ENCODE assay signal across 27 cellular contexts in genomic region chr3:8563146-8563545, GRCh38.
DNase-seq lines count a peak whose midpoint lies in the region; ATAC-seq, FAIRE-seq and TF ChIP-seq lines count a peak whose summit lies in the region.
"Had no signal": no experiment of that assay in that cellular context is flagged by ENCODE, and none has a peak within 500 bp of the region (broad histone marks: within the 10 kb centered on the region; RNA-seq: fewer than 3 reads in every experiment).

No MANE protein-coding gene starts in this region.

- H3K4me2 ChIP-seq in astrocyte (ENCODE audit: low read length), result no peak overlapping the region
- H3K4me2 ChIP-seq in hepatocyte, result no peak overlapping the region
- H3K4me2 ChIP-seq: A549; BLaER1 treated with 17β-estradiol and CSF1 and Interleukin-3, amounts not matched to agents 10 nM and 100 nM; GM23338; PC-9 had no signal

- H3K36me3 Mint-ChIP-seq in astrocyte (ENCODE audit: low read depth, unreplicated experiment), result peaks cover 7% of the 10 kb centered on the region
- no peaks in the 10 kb centered on the region for H3K36me3 Mint-ChIP-seq in activated CD8-positive, alpha-beta memory T cell treated with anti-CD3 and anti-CD28 coated beads, Interleukin-2, amount 10 ng/mL, durations not matched to agents 7 days and 5 days

- no peaks in the 10 kb centered on the region for H3K9me2 ChIP-seq in hepatocyte (replicated peaks; ENCODE audit: insufficient read depth)

- H3K36me3 ChIP-seq in astrocyte (ENCODE audit: insufficient read depth, low read length) (peaks cover 15% of the 10 kb centered on the region), hepatocyte (replicated peaks; ENCODE audit: insufficient read depth, low read depth) (no peaks in the 10 kb centered on the region), gastrocnemius medialis (peaks cover 0 to 63% of the 10 kb centered on the region in 2 donors), upper lobe of left lung (peaks cover 3 to 45% (median 15%) of the 10 kb centered on the region in 4 donors)
- H3K36me3 ChIP-seq: BLaER1 treated with 17β-estradiol and CSF1 and Interleukin-3, amounts not matched to agents 10 nM and 100 nM had no signal

- H3K27me3 Mint-ChIP-seq in astrocyte (ENCODE audit: low read depth, unreplicated experiment), result no peaks in the 10 kb centered on the region
- H3K27me3 Mint-ChIP-seq in activated CD8-positive, alpha-beta memory T cell treated with anti-CD3 and anti-CD28 coated beads, Interleukin-2, amount 10 ng/mL, durations not matched to agents 7 days and 5 days, result no peaks in the 10 kb centered on the region

- WGBS in hepatocyte (ENCODE audit: low lambda C conversion rate, missing lambda C conversion rate), result 82% methylated on average over 4 of the region's 4 CpGs
- WGBS in upper lobe of left lung, 2 donors, result 56 to 62% methylated on average over 4 of the region's 4 CpGs

- H3K79me2 ChIP-seq in astrocyte (ENCODE audit: insufficient read depth, low read length), result no peaks in the 10 kb centered on the region
- no peaks in the 10 kb centered on the region for H3K79me2 ChIP-seq in hepatocyte

- H3K9ac ChIP-seq in astrocyte (ENCODE audit: low read length), result no peak overlapping the region
- H3K9ac ChIP-seq: BLaER1 treated with 17β-estradiol and CSF1 and Interleukin-3, amounts not matched to agents 10 nM and 100 nM had no signal

- H3K4me3 ChIP-seq in astrocyte (ENCODE audit: insufficient read depth, low read depth, low read length), result no peak overlapping the region
- H3K4me3 ChIP-seq in hepatocyte, result no peak overlapping the region
- H3K4me3 ChIP-seq in gastrocnemius medialis, result no peak overlapping the region
- no peak overlapping the region for H3K4me3 ChIP-seq in upper lobe of left lung
- H3K4me3 ChIP-seq: A549; BLaER1 treated with 17β-estradiol and CSF1 and Interleukin-3, amounts not matched to agents 10 nM and 100 nM; GM23338; K562; PC-9; SJCRH30 had no signal

- peaks cover 40% of the 10 kb centered on the region for H3K4me1 Mint-ChIP-seq in astrocyte (ENCODE audit: low read depth, unreplicated experiment)
- no peaks in the 10 kb centered on the region for H3K4me1 Mint-ChIP-seq in activated CD8-positive, alpha-beta memory T cell treated with anti-CD3 and anti-CD28 coated beads, Interleukin-2, amount 10 ng/mL, durations not matched to agents 7 days and 5 days
- H3K4me1 Mint-ChIP-seq: GM23338, H9 had no signal

- no peak overlapping the region for H3K4me3 Mint-ChIP-seq in astrocyte (ENCODE audit: unreplicated experiment)
- H3K4me3 Mint-ChIP-seq in activated CD8-positive, alpha-beta memory T cell treated with anti-CD3 and anti-CD28 coated beads, Interleukin-2, amount 10 ng/mL, durations not matched to agents 7 days and 5 days, result no peak overlapping the region
- H3K4me3 Mint-ChIP-seq: CD4-positive, alpha-beta T cell; GM23338; H9 had no signal

- H3K9me3 Mint-ChIP-seq in astrocyte (ENCODE audit: unreplicated experiment), result no peaks in the 10 kb centered on the region
- H3K9me3 Mint-ChIP-seq in activated CD8-positive, alpha-beta memory T cell treated with anti-CD3 and anti-CD28 coated beads, Interleukin-2, amount 10 ng/mL, durations not matched to agents 7 days and 5 days (ENCODE audit: low read depth), result no peaks in the 10 kb centered on the region
- H3K9me3 Mint-ChIP-seq: CD4-positive, alpha-beta T cell; GM23338; H9 had no signal

- CTCF ChIA-PET in activated CD8-positive, alpha-beta memory T cell treated with anti-CD3 and anti-CD28 coated beads, Interleukin-2, amount 10 ng/mL, durations not matched to agents 7 days and 5 days (lab: Charles Lee), result no interaction called here

- no peak for TF ChIP-seq EP300 in upper lobe of left lung (IDR thresholded peaks at IDR 0.05)

- no peaks in the 10 kb centered on the region for H3K27me3 ChIP-seq in astrocyte (ENCODE audit: insufficient read depth, low read length)
- no peaks in the 10 kb centered on the region for H3K27me3 ChIP-seq in hepatocyte
- no peaks in the 10 kb centered on the region for H3K27me3 ChIP-seq in gastrocnemius medialis
- H3K27me3 ChIP-seq in upper lobe of left lung, result no peaks in the 10 kb centered on the region
- H3K27me3 ChIP-seq: BLaER1 treated with 17β-estradiol and CSF1 and Interleukin-3, amounts not matched to agents 10 nM and 100 nM; SJCRH30 had no signal

- TF ChIP-seq CTCF in astrocyte (IDR thresholded peaks at IDR 0.05; ENCODE audit: insufficient read depth, low read depth, low read length), result no peak
- no peak for TF ChIP-seq CTCF in hepatocyte (IDR thresholded peaks at IDR 0.05; ENCODE audit: poor library complexity)
- TF ChIP-seq CTCF in gastrocnemius medialis (IDR thresholded peaks at IDR 0.05 in 4 of 5, conservative IDR thresholded peaks at IDR 0.05 in 1 of 5), result no peak
- TF ChIP-seq CTCF in upper lobe of left lung (IDR thresholded peaks at IDR 0.05), result no peak

- peaks cover 31% of the 10 kb centered on the region for H3K4me1 ChIP-seq in astrocyte (ENCODE audit: insufficient read depth, low read length)
- H3K4me1 ChIP-seq in hepatocyte (ENCODE audit: insufficient read depth), result peaks cover 4% of the 10 kb centered on the region
- peaks cover 32 to 54% of the 10 kb centered on the region in 2 donors for H3K4me1 ChIP-seq in gastrocnemius medialis
- H3K4me1 ChIP-seq in upper lobe of left lung, result peaks cover 0 to 13% (median 4%) of the 10 kb centered on the region in 4 donors
- H3K4me1 ChIP-seq: A549, SJCRH30 had no signal

- H2AFZ ChIP-seq in astrocyte (ENCODE audit: low read depth, low read length) (no peak overlapping the region), hepatocyte (no peak overlapping the region)
- H2AFZ ChIP-seq: GM23338, PC-9 had no signal

- ATAC-seq in gastrocnemius medialis, result no peak
- no peak for ATAC-seq in upper lobe of left lung (ENCODE audit: low FRiP score in 2 of 2)
- no peak for ATAC-seq in activated CD4-positive, CD25-positive, alpha-beta regulatory T cell treated with anti-CD3 and anti-CD28 coated beads, Interleukin-2, amount 50 U/mL, for 24 hours
- no peak for ATAC-seq in activated CD8-positive, alpha-beta memory T cell treated with anti-CD3 and anti-CD28 coated beads, Interleukin-2, amount 10 ng/mL, durations not matched to agents 7 days and 5 days
- ATAC-seq: GM23338, HepG2, K562, Right ventricle myocardium inferior had no signal

- peak overlapping the region; percentile 94 for H3K27ac Mint-ChIP-seq in astrocyte (ENCODE audit: unreplicated experiment)
- H3K27ac Mint-ChIP-seq in activated CD8-positive, alpha-beta memory T cell treated with anti-CD3 and anti-CD28 coated beads, Interleukin-2, amount 10 ng/mL, durations not matched to agents 7 days and 5 days, result no peak overlapping the region
- H3K27ac Mint-ChIP-seq: CD4-positive, alpha-beta T cell; GM23338 had no signal

- H4K20me1 ChIP-seq in astrocyte (ENCODE audit: insufficient read depth, low read length), result no peaks in the 10 kb centered on the region
- no peaks in the 10 kb centered on the region for H4K20me1 ChIP-seq in hepatocyte (ENCODE audit: insufficient read depth, poor library complexity, severe bottlenecking)
- H4K20me1 ChIP-seq: BLaER1 treated with 17β-estradiol and CSF1 and Interleukin-3, amounts not matched to agents 10 nM and 100 nM had no signal

- H3K9me3 ChIP-seq in astrocyte (ENCODE audit: insufficient read depth, low read depth, low read length), result no peaks in the 10 kb centered on the region
- no peaks in the 10 kb centered on the region for H3K9me3 ChIP-seq in hepatocyte (ENCODE audit: low read depth)
- H3K9me3 ChIP-seq in gastrocnemius medialis, result no peaks in the 10 kb centered on the region
- no peaks in the 10 kb centered on the region for H3K9me3 ChIP-seq in upper lobe of left lung
- H3K9me3 ChIP-seq: A549, SJCRH30 had no signal

- H3K27ac ChIP-seq in astrocyte (ENCODE audit: low read depth, low read length) (no peak overlapping the region), hepatocyte (peak overlapping the region; percentile 46), gastrocnemius medialis (peak overlapping the region; percentile 59 to 93 (median 78)), upper lobe of left lung (peak overlapping the region in 3 of 4 donors; percentile 5 to 70 (median 69))
- H3K27ac ChIP-seq: A549; BLaER1 treated with 17β-estradiol and CSF1 and Interleukin-3, amounts not matched to agents 10 nM and 100 nM; PC-9; SJCRH30 had no signal

- TF ChIP-seq POLR2A in gastrocnemius medialis (IDR thresholded peaks at IDR 0.05) (no peak), upper lobe of left lung (IDR thresholded peaks at IDR 0.05) (no peak)

- in situ Hi-C loops in gastrocnemius medialis (cut with MboI; ENCODE audit: low sequenced_read_pairs in 4 of 4), result no loop called here

- intact Hi-C loops in gastrocnemius medialis (cut with DNase I; ENCODE audit: low total_unique reads), result loop anchor here (5.0 kb wide), 1 partner anchor 121 kb away; no protein-coding TSS in a partner anchor

- no peak for FAIRE-seq in astrocyte (lab: Jason Lieb, UNC)
- FAIRE-seq: A549, D721Med, GM18507, HepG2, K562 had no signal

- DNase-seq in astrocyte (ENCODE audit: low read depth) (no peak), hepatocyte (ENCODE audit: low spot score) (no peak), gastrocnemius medialis (no peak), upper lobe of left lung (no peak), superior temporal gyrus (ENCODE audit: extremely low spot score) (no peak)
- DNase-seq in activated CD8-positive, alpha-beta memory T cell treated with anti-CD3 and anti-CD28 coated beads, Interleukin-2, amount 10 ng/mL, durations not matched to agents 7 days and 5 days, result no peak
- DNase-seq: AML-193; CD4-positive, alpha-beta T cell; H9; Kasumi-1; MV-4-11; NCI-H1105; NCI-H2029; NCI-H446 treated with DMSO at 0.1 percent for 48 hours; NCI-H526; NCI-H82; PC-9; SJCRH30 had no signal
